8 cellular contexts compared by ENCODE assay signal in the genomic region with DNA sequence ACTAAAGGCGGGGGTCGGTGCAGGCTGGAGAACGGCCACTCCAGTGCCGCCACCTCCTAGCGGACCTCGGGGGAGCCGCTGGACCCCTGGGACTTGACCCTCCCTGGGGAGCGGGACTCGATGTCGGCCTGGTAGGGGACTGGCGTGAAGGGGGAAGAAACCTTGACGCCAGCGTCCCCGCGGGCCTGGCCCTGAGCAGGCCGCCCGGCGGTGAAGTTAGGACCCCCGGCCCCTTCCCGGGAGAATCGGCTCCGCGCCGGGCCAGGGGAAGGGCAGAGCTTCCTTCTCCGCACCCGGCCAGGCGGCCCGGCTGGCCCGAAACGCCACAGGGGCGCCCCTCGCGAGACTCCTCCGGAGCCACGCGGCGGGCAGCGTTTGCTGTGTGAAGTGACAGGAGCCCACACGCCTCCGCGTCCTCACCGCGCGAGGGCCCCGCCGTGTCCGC. TPM values are rescaled to one million over a fixed set of nuclear protein-coding genes. Genes with fewer than 3 reads are reported as not detected.
DNase-seq lines count a peak whose midpoint lies in the region; ATAC-seq lines count a peak whose summit lies in the region.

No MANE protein-coding gene starts in this region.

- H3K36me3 Mint-ChIP-seq in IgD-negative memory B cell (no peaks in the 10 kb centered on the region), immature natural killer cell (no peaks in the 10 kb centered on the region)

- H3K4me1 Mint-ChIP-seq in IgD-negative memory B cell: peaks cover 0 to 10% (median 0%) of the 10 kb centered on the region in 3 donors
- H3K4me1 Mint-ChIP-seq in immature natural killer cell: peaks cover 6 to 19% of the 10 kb centered on the region in 2 donors

- H3K27me3 Mint-ChIP-seq in IgD-negative memory B cell (no peaks in the 10 kb centered on the region), immature natural killer cell (ENCODE audit: low read depth in 3 of 3) (peaks cover 4 to 10% (median 5%) of the 10 kb centered on the region in 3 donors)

- H3K27ac Mint-ChIP-seq in IgD-negative memory B cell (peak overlapping the region in 2 of 3 donors; percentile 71 to 87), immature natural killer cell (peak overlapping the region in 2 of 6 donors; percentile 36 to 64)

- DNase-seq in activated T-cell treated with anti-CD3 and anti-CD28 coated beads for 48 hours (ENCODE audit: low read depth) (peak; percentile 31), amniotic epithelial cell (ENCODE audit: low read depth) (peak; percentile 11), immature natural killer cell (no peak)
- DNase-seq in activated T-cell treated with anti-CD3 and anti-CD28 coated beads, Interleukin-2, amount 50 U/mL, for 1 hour: no peak
- DNase-seq in stimulated activated naive CD4-positive, alpha-beta T cell treated with Interleukin-2 at 50 U/mL for 16 hours (lab: John Stamatoyannopoulos, UW): peak; percentile 36

- no peaks in the 10 kb centered on the region for H3K9me3 Mint-ChIP-seq in IgD-negative memory B cell
- no peaks in the 10 kb centered on the region for H3K9me3 Mint-ChIP-seq in immature natural killer cell

- H3K4me3 Mint-ChIP-seq in IgD-negative memory B cell: peak overlapping the region; percentile 69 to 86 (median 79)
- peak overlapping the region; percentile 43 to 74 (median 59) for H3K4me3 Mint-ChIP-seq in immature natural killer cell

- no peak for ATAC-seq in GM18870 (IDR thresholded peaks at IDR 0.05; ENCODE audit: unreplicated experiment)
- ATAC-seq in HG02973 (IDR thresholded peaks at IDR 0.05; ENCODE audit: unreplicated experiment): no peak

RNA-seq across cellular contexts. Expression of gene DUS1L, which starts 0.4 kb away (rescaled TPM):
- 55.7 TPM for polyA plus RNA-seq in IgD-negative memory B cell
- polyA plus RNA-seq in immature natural killer cell: 10 to 100 TPM; 61.7 to 85.3 (median 82.5) TPM

RNA-seq across cellular contexts. Expression of gene GPS1, which starts 13.5 kb away (rescaled TPM):
- polyA plus RNA-seq in IgD-negative memory B cell (122 TPM), immature natural killer cell (100 to 1,000 TPM; 174 to 212 (median 183) TPM)

RNA-seq across cellular contexts. Expression of gene RFNG, which starts 13.6 kb away (rescaled TPM):
- polyA plus RNA-seq in IgD-negative memory B cell: 4.1 TPM
- 1 to 10 TPM; 2.2 to 3.7 (median 3.2) TPM for polyA plus RNA-seq in immature natural killer cell

RNA-seq across cellular contexts. Expression of gene DCXR, which starts 27.7 kb away (rescaled TPM):
- polyA plus RNA-seq in IgD-negative memory B cell: 88.3 TPM
- 100 to 1,000 TPM; 144 to 242 (median 165) TPM for polyA plus RNA-seq in immature natural killer cell

RNA-seq across cellular contexts. Expression of gene FASN, which starts 32.8 kb away (rescaled TPM):
- polyA plus RNA-seq in IgD-negative memory B cell (2.9 TPM), immature natural killer cell (1 to 10 TPM in 1 of 3 donors, under 1 TPM in 2; 0.10 to 2.7 (median 0.23) TPM)

Comparison
In these comparisons a context has a peak if more than half of its experiments do, and no peak if none do; other contexts are left out.
1. DNase-seq: peak in activated T-cell treated with anti-CD3 and anti-CD28 coated beads for 48 hours (single experiment), amniotic epithelial cell (single experiment) and stimulated activated naive CD4-positive, alpha-beta T cell treated with Interleukin-2 at 50 U/mL for 16 hours (single experiment); none in activated T-cell treated with anti-CD3 and anti-CD28 coated beads, Interleukin-2, amount 50 U/mL, for 1 hour (single experiment) and immature natural killer cell (0 of 3).